In genomic region chr5:139682016-139682975, GRCh38 we compare ENCODE assay signal across 16 cellular contexts. TPM values are rescaled to one million over a fixed set of nuclear protein-coding genes. Genes with fewer than 3 reads are reported as not detected.
DNase-seq lines count a peak whose midpoint lies in the region; ATAC-seq and TF ChIP-seq lines count a peak whose summit lies in the region.
"Had no signal": no experiment of that assay in that cellular context is flagged by ENCODE, and none has a peak within 500 bp of the region (broad histone marks: within the 10 kb centered on the region; RNA-seq: fewer than 3 reads in every experiment).

No MANE protein-coding gene starts in this region.

- TF ChIP-seq CTCF in dorsolateral prefrontal cortex (IDR thresholded peaks at IDR 0.05 in 54 of 56, conservative IDR thresholded peaks at IDR 0.05 in 2 of 56; ENCODE audit: low read depth in 1 of 56, partially characterized antibody in 56 of 56) (peak in 1 of 56 donors; percentile 14), nephron (IDR thresholded peaks at IDR 0.05; ENCODE audit: unreplicated experiment in 3 of 3) (no peak)

- intact Hi-C loops in dorsolateral prefrontal cortex (cut with DNase I): no loop called here
- intact Hi-C loops in activated CD4-positive, alpha-beta T cell treated with anti-CD3 and anti-CD28 coated beads for 36 hours (cut with DNase I, micrococcal nuclease): no loop called here

- H3K27me3 ChIP-seq in dorsolateral prefrontal cortex: no peaks in the 10 kb centered on the region
- H3K27me3 ChIP-seq: cardiac muscle cell had no signal

- POLR2A ChIA-PET in activated CD4-positive, alpha-beta T cell treated with anti-CD3 and anti-CD28 coated beads for 36 hours (lab: Charles Lee): no interaction called here

- peak in 9 of 10 donors; percentile 29 to 88 (median 77) for DNase-seq in dorsolateral prefrontal cortex
- no peak for DNase-seq in stimulated activated naive B cell treated with anti-CD40 and anti-IgM and Interleukin-4, amounts not matched to agents 10 μg/mL and 1 μg/mL and 100 μg/mL, for 72 hours
- no peak for DNase-seq in activated CD4-positive, alpha-beta T cell treated with anti-CD3 and anti-CD28 coated beads for 36 hours
- no peak for DNase-seq in effector CD4-positive, alpha-beta T cell
- DNase-seq: activated CD4-positive, alpha-beta T cell treated with anti-CD3 and anti-CD28 coated beads for 4 hours; activated T-cell treated with anti-CD3 and anti-CD28 coated beads for 4 hours; DMS153; foreskin fibroblast; NCI-H1694; SHP77; T-helper 9 cell had no signal

- H3K27ac Mint-ChIP-seq in IgD-negative memory B cell (peak overlapping the region in 2 of 3 donors; percentile 53 to 86), nephron (peak overlapping the region; percentile 23 to 85 (median 79))
- peak overlapping the region; percentile 47 for H3K27ac Mint-ChIP-seq in stimulated activated naive B cell treated with anti-CD40 and anti-IgM and Interleukin-4, amounts not matched to agents 10 μg/mL and 1 μg/mL and 100 μg/mL, for 72 hours
- no peak overlapping the region for H3K27ac Mint-ChIP-seq in activated CD4-positive, alpha-beta T cell treated with anti-CD3 and anti-CD28 coated beads for 36 hours
- H3K27ac Mint-ChIP-seq: activated naive CD8-positive, alpha-beta T cell had no signal

- H3K36me3 Mint-ChIP-seq in IgD-negative memory B cell: no peaks in the 10 kb centered on the region
- peaks cover 50% of the 10 kb centered on the region for H3K36me3 Mint-ChIP-seq in nephron (ENCODE audit: low read depth)
- peaks cover 39 to 63% of the 10 kb centered on the region in 2 donors for H3K36me3 Mint-ChIP-seq in stimulated activated naive B cell treated with anti-CD40 and anti-IgM and Interleukin-4, amounts not matched to agents 10 μg/mL and 1 μg/mL and 100 μg/mL, for 72 hours
- no peaks in the 10 kb centered on the region for H3K36me3 Mint-ChIP-seq in activated CD4-positive, alpha-beta T cell treated with anti-CD3 and anti-CD28 coated beads for 36 hours (ENCODE audit: low read depth)

- H3K27me3 Mint-ChIP-seq in IgD-negative memory B cell: no peaks in the 10 kb centered on the region
- H3K27me3 Mint-ChIP-seq in nephron (ENCODE audit: low read depth): no peaks in the 10 kb centered on the region
- no peaks in the 10 kb centered on the region for H3K27me3 Mint-ChIP-seq in stimulated activated naive B cell treated with anti-CD40 and anti-IgM and Interleukin-4, amounts not matched to agents 10 μg/mL and 1 μg/mL and 100 μg/mL, for 72 hours
- H3K27me3 Mint-ChIP-seq in activated CD4-positive, alpha-beta T cell treated with anti-CD3 and anti-CD28 coated beads for 36 hours: no peaks in the 10 kb centered on the region
- H3K27me3 Mint-ChIP-seq: activated naive CD8-positive, alpha-beta T cell had no signal

- H3K4me3 ChIP-seq in dorsolateral prefrontal cortex: peak overlapping the region in 4 of 59 donors; percentile 3 to 14 (median 9)
- H3K4me3 ChIP-seq: cardiac muscle cell had no signal

- peak overlapping the region in 2 of 4 donors; percentile 14 to 17 for H3K4me3 Mint-ChIP-seq in IgD-negative memory B cell
- H3K4me3 Mint-ChIP-seq in nephron: peak overlapping the region in 1 of 3 experiments; percentile 11
- H3K4me3 Mint-ChIP-seq in stimulated activated naive B cell treated with anti-CD40 and anti-IgM and Interleukin-4, amounts not matched to agents 10 μg/mL and 1 μg/mL and 100 μg/mL, for 72 hours: no peak overlapping the region
- no peak overlapping the region for H3K4me3 Mint-ChIP-seq in activated CD4-positive, alpha-beta T cell treated with anti-CD3 and anti-CD28 coated beads for 36 hours
- H3K4me3 Mint-ChIP-seq: activated naive CD8-positive, alpha-beta T cell had no signal

- H3K4me1 Mint-ChIP-seq in IgD-negative memory B cell: peaks cover 21 to 36% (median 35%) of the 10 kb centered on the region in 3 donors
- peaks cover 68% of the 10 kb centered on the region for H3K4me1 Mint-ChIP-seq in nephron
- H3K4me1 Mint-ChIP-seq in stimulated activated naive B cell treated with anti-CD40 and anti-IgM and Interleukin-4, amounts not matched to agents 10 μg/mL and 1 μg/mL and 100 μg/mL, for 72 hours: peaks cover 47 to 78% of the 10 kb centered on the region in 2 donors
- peaks cover 5% of the 10 kb centered on the region for H3K4me1 Mint-ChIP-seq in activated CD4-positive, alpha-beta T cell treated with anti-CD3 and anti-CD28 coated beads for 36 hours

- peak overlapping the region; percentile 82 to 100 (median 98) for H3K27ac ChIP-seq in dorsolateral prefrontal cortex
- H3K27ac ChIP-seq: cardiac muscle cell had no signal

- no peak for ATAC-seq in stimulated activated naive B cell treated with anti-CD40 and anti-IgM and Interleukin-4, amounts not matched to agents 10 μg/mL and 1 μg/mL and 100 μg/mL, for 72 hours (replicated peaks)
- no peak for ATAC-seq in activated CD4-positive, alpha-beta T cell treated with anti-CD3 and anti-CD28 coated beads for 36 hours
- ATAC-seq in GM21619 (IDR thresholded peaks at IDR 0.05; ENCODE audit: unreplicated experiment): no peak

- CTCF ChIA-PET in activated CD4-positive, alpha-beta T cell treated with anti-CD3 and anti-CD28 coated beads for 36 hours (lab: Charles Lee): interaction anchor here (0.5 kb wide), 1 partner anchor 29 kb away, joined by 3 read pairs; no protein-coding TSS in a partner anchor

- H3K9me3 Mint-ChIP-seq in IgD-negative memory B cell (no peaks in the 10 kb centered on the region), nephron (no peaks in the 10 kb centered on the region)
- H3K9me3 Mint-ChIP-seq in stimulated activated naive B cell treated with anti-CD40 and anti-IgM and Interleukin-4, amounts not matched to agents 10 μg/mL and 1 μg/mL and 100 μg/mL, for 72 hours: no peaks in the 10 kb centered on the region
- no peaks in the 10 kb centered on the region for H3K9me3 Mint-ChIP-seq in activated CD4-positive, alpha-beta T cell treated with anti-CD3 and anti-CD28 coated beads for 36 hours (ENCODE audit: low read depth)

RNA-seq across cellular contexts. Expression of gene CXXC5, which starts 34.1 kb away (rescaled TPM):
- 447 TPM for polyA plus RNA-seq in IgD-negative memory B cell
- 100 to 1,000 TPM in 83 of 120 experiments, 10 to 100 TPM in 37; 79.1 to 229 (median 108) TPM for total RNA-seq in dorsolateral prefrontal cortex
- 1 to 10 TPM in 1 of 2 experiments, under 1 TPM in 1; 0.82 to 1.1 TPM for total RNA-seq in activated CD4-positive, alpha-beta T cell treated with anti-CD3 and anti-CD28 coated beads for 36 hours

Comparison
In these comparisons a context has a peak if more than half of its experiments do, and no peak if none do; other contexts are left out.
1. DNase-seq: peak in dorsolateral prefrontal cortex (9 of 10); none in stimulated activated naive B cell treated with anti-CD40 and anti-IgM and Interleukin-4, amounts not matched to agents 10 μg/mL and 1 μg/mL and 100 μg/mL, for 72 hours (single experiment), activated CD4-positive, alpha-beta T cell treated with anti-CD3 and anti-CD28 coated beads for 36 hours (single experiment) and effector CD4-positive, alpha-beta T cell (single experiment).
2. RNA of gene CXXC5, which starts 34.1 kb away (total RNA-seq): 79.1 to 229 TPM in dorsolateral prefrontal cortex; 0.82 to 1.1 TPM in activated CD4-positive, alpha-beta T cell treated with anti-CD3 and anti-CD28 coated beads for 36 hours; every median in the first group is over 10 times any median in the second.